In genomic region chr4:140982613-140983340, GRCh38 we compare ENCODE assay signal across 23 cellular contexts.
"Had no signal": no experiment of that assay in that cellular context is flagged by ENCODE, and none has a peak within 500 bp of the region (broad histone marks: within the 10 kb centered on the region; RNA-seq: fewer than 3 reads in every experiment).

No MANE protein-coding gene starts in this region.

- DNase-seq: colonic mucosa; dermis blood vessel endothelial cell; endodermal cell; erythroblast; foreskin keratinocyte; head of caudate nucleus; hypothalamus; left cardiac atrium; mesendoderm; naive B cell; nephron progenitor cell; spleen; stimulated activated CD4-positive, alpha-beta T cell treated with anti-CD3 and anti-CD28 coated beads, Interleukin-15, amount 100 ng/mL, for 24 hours; stimulated activated CD4-positive, alpha-beta T cell treated with anti-CD3 and anti-CD28 coated beads, Interleukin-1b, Interleukin-23, amount 100 ng/mL, for 48 hours; stimulated activated CD4-positive, alpha-beta T cell treated with anti-CD3 and anti-CD28 coated beads, Interleukin-4, amount 100 ng/mL, for 24 hours; tibial artery; upper lobe of right lung had no signal

- H3K27ac ChIP-seq: colonic mucosa, foreskin keratinocyte, parathyroid adenoma, prostate gland, spleen, tibial artery, upper lobe of right lung had no signal

- H3K4me3 ChIP-seq: colonic mucosa, prostate gland, spleen, tibial artery, upper lobe of right lung had no signal

- FAIRE-seq: endothelial cell of umbilical vein, keratinocyte had no signal

- H3K36me3 ChIP-seq: colonic mucosa, prostate gland, spleen, tibial artery, upper lobe of right lung had no signal

- H3K4me1 ChIP-seq: colonic mucosa, foreskin keratinocyte, parathyroid adenoma, prostate gland, upper lobe of right lung had no signal

- H3K27me3 ChIP-seq: colonic mucosa, spleen, tibial artery, upper lobe of right lung had no signal

- H3K9me3 ChIP-seq: colonic mucosa, prostate gland, spleen, tibial artery, upper lobe of right lung had no signal

- ATAC-seq: foreskin keratinocyte; sciatic nerve; stimulated activated memory B cell treated with anti-CD40 and anti-IgM and Interleukin-4, amounts not matched to agents 10 μg/mL and 1 μg/mL and 100 μg/mL, for 72 hours; upper lobe of right lung had no signal

- H2AFZ ChIP-seq: parathyroid adenoma had no signal

- H3K9ac ChIP-seq: parathyroid adenoma had no signal
